In the genomic region with DNA sequence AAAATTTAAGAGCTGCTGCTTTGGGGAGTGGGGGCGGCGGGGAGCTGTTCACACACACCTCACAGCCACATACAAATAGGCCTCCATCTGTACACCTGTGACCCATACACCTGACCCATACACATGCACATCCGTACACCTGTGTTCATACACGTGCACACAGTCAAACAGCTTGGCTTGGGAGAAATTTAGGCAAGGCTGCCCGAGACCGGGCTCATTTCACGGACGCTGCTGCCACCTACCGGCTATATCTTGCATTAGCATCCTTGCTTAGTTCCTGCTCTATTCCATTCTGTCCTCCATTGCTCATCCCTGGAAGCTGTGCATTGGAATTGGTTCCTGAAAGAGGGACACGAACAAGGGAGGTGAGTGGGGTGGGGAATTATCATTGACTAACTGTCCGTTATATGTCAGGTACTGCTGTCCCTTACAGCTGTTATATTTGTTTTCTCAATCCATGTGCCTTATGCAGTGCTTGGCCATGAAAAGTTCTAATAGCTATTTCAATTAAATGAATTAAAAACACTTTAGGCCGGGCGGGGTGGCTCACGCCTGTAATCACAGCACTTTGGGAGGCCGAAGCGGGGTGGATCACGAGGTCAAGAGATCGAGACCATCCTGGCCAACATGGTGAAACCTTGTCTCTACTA, we compare ENCODE assay signal across 9 cellular contexts. TPM values are rescaled to one million over a fixed set of nuclear protein-coding genes. Genes with fewer than 3 reads are reported as not detected.
DNase-seq lines count a peak whose midpoint lies in the region; ATAC-seq, FAIRE-seq and TF ChIP-seq lines count a peak whose summit lies in the region.
"Had no signal": no experiment of that assay in that cellular context is flagged by ENCODE, and none has a peak within 500 bp of the region (broad histone marks: within the 10 kb centered on the region; RNA-seq: fewer than 3 reads in every experiment).

No MANE protein-coding gene starts in this region.

- H3K36me3 Mint-ChIP-seq in mesothelial cell of epicardium, result no peaks in the 10 kb centered on the region
- H3K36me3 Mint-ChIP-seq: activated naive CD8-positive, alpha-beta T cell had no signal

- H2AK5ac ChIP-seq in H1 (ENCODE audit: low read depth, low read length), result no peak overlapping the region

- no peaks in the 10 kb centered on the region for H3K79me1 ChIP-seq in H1 (ENCODE audit: low read depth, low read length)

- CTCF ChIA-PET in H1 (lab: Charles Lee; ENCODE audit: partially characterized antibody), result interaction anchor here (0.5 to 10.9 kb wide), 83 partner anchors 10 to 1819 kb away, joined by 3 to 207 read pairs (median 5); a partner anchor contains a TSS

- H3K4me1 Mint-ChIP-seq in mesothelial cell of epicardium, result peaks cover 6% of the 10 kb centered on the region

- peak; percentile 99 for TF ChIP-seq RAD21 in H1 (IDR thresholded peaks at IDR 0.05 in 1 of 2, conservative IDR thresholded peaks at IDR 0.05 in 1 of 2; ENCODE audit: low read depth in 2 of 2, low read length in 2 of 2)

- no peaks in the 10 kb centered on the region for H3K27me3 Mint-ChIP-seq in mesothelial cell of epicardium (ENCODE audit: low read depth)

- no peak overlapping the region for H3K4me3 ChIP-seq in H1 (ENCODE audit: extremely low read depth in 1 of 4, insufficient read depth in 2 of 4, low read depth in 3 of 4, low read length in 4 of 4)

- no peak overlapping the region for H2BK20ac ChIP-seq in H1 (ENCODE audit: low read length)

- H2BK120ac ChIP-seq in H1 (replicated peaks; ENCODE audit: low read depth, low read length), result no peak overlapping the region

- no peak overlapping the region for H4K91ac ChIP-seq in H1 (replicated peaks; ENCODE audit: insufficient read length, low read length)

- POLR2A ChIA-PET in H1 (lab: Charles Lee; ENCODE audit: partially characterized antibody), result interaction anchor here (0.6 to 3.0 kb wide), 16 partner anchors 12 to 369 kb away, joined by 3 to 8 read pairs (median 3); a partner anchor contains a TSS

- no peaks in the 10 kb centered on the region for H3K23me2 ChIP-seq in H1 (ENCODE audit: low read depth, low read length)

- no peaks in the 10 kb centered on the region for H4K20me1 ChIP-seq in H1 (replicated peaks in 1 of 2; ENCODE audit: control insufficient read depth in 1 of 2, insufficient read depth in 2 of 2, low read length in 2 of 2)

- H3K56ac ChIP-seq in H1 (replicated peaks; ENCODE audit: insufficient read length, low read depth, low read length), result no peak overlapping the region

- H4K8ac ChIP-seq in H1 (ENCODE audit: extremely low read depth, insufficient read depth, low read length), result no peak overlapping the region

- H3K18ac ChIP-seq in H1 (ENCODE audit: extremely low read depth, low read length), result no peak overlapping the region

- no peaks in the 10 kb centered on the region for H3K9me3 Mint-ChIP-seq in mesothelial cell of epicardium

- H3K79me2 ChIP-seq in H1 (ENCODE audit: control insufficient read depth in 1 of 2, insufficient read depth in 2 of 2, low read length in 2 of 2), result no peaks in the 10 kb centered on the region

- no peaks in the 10 kb centered on the region for H3K36me3 ChIP-seq in H1 (ENCODE audit: control insufficient read depth in 2 of 4, insufficient read depth in 4 of 4, low read length in 3 of 4)

- H3K27ac ChIP-seq in H1 (ENCODE audit: low read depth, low read length), result no peak overlapping the region

- no peak overlapping the region for H3K14ac ChIP-seq in H1 (ENCODE audit: insufficient read length)

- 40% methylated on average over 18 of the region's 18 CpGs; no CpG with 5 or more reads in 1 of the 2 experiments for WGBS in H1 (ENCODE audit: extremely low coverage in 1 of 2, insufficient coverage in 1 of 2, insufficient read length in 1 of 2, insufficient replicate concordance in 2 of 2, low coverage in 1 of 2, low lambda C conversion rate in 2 of 2, missing lambda C conversion rate in 1 of 2), 2 experiments

- no peaks in the 10 kb centered on the region for H3K27me3 ChIP-seq in H1 (replicated peaks in 1 of 4; ENCODE audit: control insufficient read depth in 3 of 4, extremely low read depth in 1 of 4, insufficient read depth in 3 of 4, low read length in 3 of 4)

- TF ChIP-seq CTCF in H1 (IDR thresholded peaks at IDR 0.05; ENCODE audit: control extremely low read depth in 1 of 3, insufficient read depth in 1 of 3, low read depth in 1 of 3, low read length in 3 of 3) (peak; percentile 79 to 96 (median 92)), mesothelial cell of epicardium (IDR thresholded peaks at IDR 0.05; ENCODE audit: unreplicated experiment) (peak; percentile 90)

- H2AFZ ChIP-seq in H1 (ENCODE audit: low read length), result no peak overlapping the region

- H3K9ac ChIP-seq in H1 (replicated peaks in 1 of 4; ENCODE audit: extremely low read depth in 1 of 4, low read depth in 3 of 4, low read length in 3 of 4), result no peak overlapping the region

- H2BK15ac ChIP-seq in H1 (ENCODE audit: low read length), result no peak overlapping the region

- peak; percentile 98 for FAIRE-seq in H1 (lab: Jason Lieb, UNC)

- no peaks in the 10 kb centered on the region for H3K4me1 ChIP-seq in H1 (replicated peaks in 1 of 4; ENCODE audit: control insufficient read depth in 3 of 4, insufficient read depth in 4 of 4, low read length in 3 of 4)

- peak overlapping the region in 1 of 2 experiments; percentile 43; a peak in 1 of 4 replicates for H3K4me2 ChIP-seq in H1 (ENCODE audit: insufficient read depth in 1 of 2, low read depth in 2 of 2, low read length in 2 of 2)

- ATAC-seq in GM21723 (IDR thresholded peaks at IDR 0.05; ENCODE audit: unreplicated experiment), result no peak

- no peak overlapping the region for H2BK5ac ChIP-seq in H1 (ENCODE audit: low read depth, low read length)

- no peak overlapping the region for H3K4me3 Mint-ChIP-seq in mesothelial cell of epicardium
- H3K4me3 Mint-ChIP-seq: activated naive CD8-positive, alpha-beta T cell had no signal

- H3K4ac ChIP-seq in H1 (replicated peaks; ENCODE audit: insufficient read length, low read depth, low read length), result no peak overlapping the region

- H2BK12ac ChIP-seq in H1 (ENCODE audit: low read depth, low read length), result no peak overlapping the region

- no peak overlapping the region for H3K23ac ChIP-seq in H1 (ENCODE audit: insufficient read length)

- DNase-seq in DMS53 (lab: John Stamatoyannopoulos, UW) (peak; percentile 94), HT-29 (ENCODE audit: low spot score) (peak; percentile 94), NOMO-1 (lab: John Stamatoyannopoulos, UW; ENCODE audit: unreplicated experiment in 2 of 2) (peak; percentile 64 to 66), H1 (ENCODE audit: low read depth in 1 of 2, low spot score in 2 of 2) (peak in 1 of 2 experiments; percentile 92), mesothelial cell of epicardium (ENCODE audit: low spot score in 2 of 2, unreplicated experiment in 2 of 2) (peak; percentile 58 to 85)
- peak; percentile 48 to 59 for DNase-seq in activated CD8-positive, alpha-beta memory T cell treated with anti-CD3 and anti-CD28 coated beads for 1 hour (ENCODE audit: extremely low read depth in 1 of 2, low read depth in 1 of 2)
- DNase-seq in stimulated activated CD8-positive, alpha-beta memory T cell treated with anti-CD3 and anti-CD28 coated beads, Interleukin-4, amount 100 ng/mL, for 24 hours (ENCODE audit: low read depth), result peak; percentile 49

- no peak overlapping the region for H3K27ac Mint-ChIP-seq in mesothelial cell of epicardium
- H3K27ac Mint-ChIP-seq: activated naive CD8-positive, alpha-beta T cell had no signal

- no peak for TF ChIP-seq EP300 in H1 (IDR thresholded peaks at IDR 0.05; ENCODE audit: borderline replicate concordance in 1 of 2, low read depth in 2 of 2, low read length in 2 of 2)

- no peak overlapping the region for H4K5ac ChIP-seq in H1 (ENCODE audit: insufficient read length, low read depth, low read length)

- H3K9me3 ChIP-seq in H1 (ENCODE audit: insufficient read depth in 2 of 2, low read depth in 1 of 2, low read length in 1 of 2), result no peaks in the 10 kb centered on the region

- no peak for TF ChIP-seq POLR2A in H1 (IDR thresholded peaks at IDR 0.05; ENCODE audit: control extremely low read depth in 1 of 2, low read depth in 2 of 2, low read length in 2 of 2)

TF ChIP-seq in H1, 55 proteins besides CTCF, POLR2A, EP300 and RAD21:
- TF ChIP-seq SIN3A (conservative IDR thresholded peaks at IDR 0.05 in 1 of 2, IDR thresholded peaks at IDR 0.05 in 1 of 2; ENCODE audit: low read depth in 1 of 2, low read length in 2 of 2) (0 out of 4 replicates have a peak, but pooled peaks of 1 of the 2 experiments have one; percentile 39), YY1 (IDR thresholded peaks at IDR 0.05; ENCODE audit: low read depth, low read length) (peak; percentile 85), BACH1 (IDR thresholded peaks at IDR 0.05; ENCODE audit: low read length) (no peak), EGR1 (IDR thresholded peaks at IDR 0.05; ENCODE audit: borderline replicate concordance, low read depth, low read length) (no peak), SAP30 (IDR thresholded peaks at IDR 0.05; ENCODE audit: insufficient read depth, insufficient replicate concordance, low read length) (no peak)
- TF ChIP-seq, protein P1, sequence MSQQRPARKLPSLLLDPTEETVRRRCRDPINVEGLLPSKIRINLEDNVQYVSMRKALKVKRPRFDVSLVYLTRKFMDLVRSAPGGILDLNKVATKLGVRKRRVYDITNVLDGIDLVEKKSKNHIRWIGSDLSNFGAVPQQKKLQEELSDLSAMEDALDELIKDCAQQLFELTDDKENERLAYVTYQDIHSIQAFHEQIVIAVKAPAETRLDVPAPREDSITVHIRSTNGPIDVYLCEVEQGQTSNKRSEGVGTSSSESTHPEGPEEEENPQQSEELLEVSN (IDR thresholded peaks at IDR 0.05), result no peak
- TF ChIP-seq, protein P2, sequence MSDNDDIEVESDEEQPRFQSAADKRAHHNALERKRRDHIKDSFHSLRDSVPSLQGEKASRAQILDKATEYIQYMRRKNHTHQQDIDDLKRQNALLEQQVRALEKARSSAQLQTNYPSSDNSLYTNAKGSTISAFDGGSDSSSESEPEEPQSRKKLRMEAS (IDR thresholded peaks at IDR 0.05), result peak; percentile 55; the same call in 1 of the 2 replicates

RNA-seq across cellular contexts. Expression of a gene that starts 37.1 kb away (rescaled TPM):
- total RNA-seq in HT-29 (2014; rRNA removed; shearing (Covaris generic)), result 35.2 and 36.4 TPM in 2 replicates
- 106 and 109 TPM in 2 replicates for total RNA-seq in H1 (2021; fragmentation: NEBNext Ultra II Directional; extraction: Animal tissue kit (Norgen Biotek cat#: 25700))
- 35.5 and 36.7 TPM in 2 replicates for polyA plus RNA-seq in H1 (2011; rRNA removed)
- polyA plus RNA-seq in H1 (2011; cell fraction: cytosol; rRNA removed), result 58.6 TPM
- polyA plus RNA-seq in H1 (2011; cell fraction: nucleus; rRNA removed), result 36.4 TPM
- polyA plus RNA-seq in H1 (2012, experiment 1 of 2), result 50.2 to 77.7 TPM (median 59.5 TPM) in 4 replicates
- polyA plus RNA-seq in H1 (2012, experiment 2 of 2), result 5.6 TPM
- polyA plus RNA-seq in H1 (2013, experiment 1 of 2), result 46.2 TPM
- 48.2 TPM for polyA plus RNA-seq in H1 (2013, experiment 2 of 2)
- 75.8 and 125 TPM in 2 replicates for polyA minus RNA-seq in H1 (2011; rRNA and poly(A)+ RNA removed)
- polyA minus RNA-seq in H1 (2011; cell fraction: cytosol; rRNA and poly(A)+ RNA removed), result 71.1 TPM
- 81.0 TPM for polyA minus RNA-seq in H1 (2011; cell fraction: nucleus; rRNA and poly(A)+ RNA removed)
- total RNA-seq in mesothelial cell of epicardium, result 61.5 to 63.7 TPM (median 62.5 TPM) in 3 replicates
